ENCODE assay signal across 9 cellular contexts in the genomic region with DNA sequence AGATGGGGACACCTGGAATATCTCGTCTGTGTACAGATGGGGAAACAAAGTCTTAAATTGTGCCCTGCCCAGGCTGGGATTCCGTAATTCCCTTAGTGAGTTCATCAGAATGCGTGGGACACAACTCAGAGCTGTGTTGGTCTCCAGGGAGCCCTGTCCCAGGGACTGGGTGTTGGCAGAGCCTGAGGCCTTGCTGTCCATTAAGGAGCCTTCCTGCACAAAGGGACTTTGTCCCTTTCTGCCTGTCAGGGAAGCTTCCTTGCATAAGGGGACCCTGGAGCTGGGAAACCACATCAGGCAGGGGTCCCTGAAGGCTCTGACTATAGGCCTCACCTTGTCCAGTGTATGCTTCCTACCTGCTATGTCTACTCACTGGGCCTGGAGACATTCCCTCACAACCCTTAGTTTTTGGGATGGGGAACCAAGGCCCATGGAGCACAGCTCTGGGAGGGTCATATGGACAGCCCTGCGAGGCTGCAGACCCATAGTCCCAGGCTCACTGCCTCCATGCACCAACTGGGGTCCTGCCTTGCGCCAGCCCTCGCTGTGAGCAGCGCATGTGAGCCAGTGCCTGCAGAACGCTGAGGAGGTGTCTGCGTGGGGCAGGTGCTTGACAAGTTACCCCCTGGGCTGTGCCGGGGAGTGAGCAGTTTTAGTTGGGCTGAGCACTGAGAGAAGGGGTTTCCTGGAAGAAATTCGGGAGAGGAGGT. TPM values are rescaled to one million over a fixed set of nuclear protein-coding genes. Genes with fewer than 3 reads are reported as not detected.
DNase-seq lines count a peak whose midpoint lies in the region; ATAC-seq and TF ChIP-seq lines count a peak whose summit lies in the region.
"Had no signal": no experiment of that assay in that cellular context is flagged by ENCODE, and none has a peak within 500 bp of the region (broad histone marks: within the 10 kb centered on the region; RNA-seq: fewer than 3 reads in every experiment).

No MANE protein-coding gene starts in this region.

- no peaks in the 10 kb centered on the region for H3K9me3 ChIP-seq in sigmoid colon

- 63 to 74% methylated on average over 11 of the region's 11 CpGs for WGBS in sigmoid colon, 2 donors

- TF ChIP-seq CTCF in GM12864 (IDR thresholded peaks at IDR 0.05; ENCODE audit: low read depth, low read length, missing control alignments) (no peak), sigmoid colon (IDR thresholded peaks at IDR 0.05) (no peak)

- no peak for DNase-seq in GM12864 (ENCODE audit: low read depth)
- peak; percentile 59 for DNase-seq in activated CD8-positive, alpha-beta memory T cell treated with anti-CD3 and anti-CD28 coated beads, Interleukin-2, amount 50 U/mL, for 48 hours
- peak; percentile 47 for DNase-seq in hepatic stellate cell (ENCODE audit: low spot score)
- peak; percentile 66 for DNase-seq in sigmoid colon
- DNase-seq in AG20443 (ENCODE audit: low spot score), result no peak
- no peak for DNase-seq in activated gamma-delta T cell treated with Interleukin-2 at 50 U/mL for 16 hours
- DNase-seq in SIG-M5 (lab: John Stamatoyannopoulos, UW), result no peak

- H3K4me3 ChIP-seq in GM12864 (ENCODE audit: low read depth, low read length), result peak overlapping the region; percentile 87; the same call in 1 of the 2 replicates
- H3K4me3 ChIP-seq in sigmoid colon, result peak overlapping the region in 3 of 4 donors; percentile 88 to 100 (median 96)

- peaks cover 0 to 56% (median 48%) of the 10 kb centered on the region in 4 donors for H3K4me1 ChIP-seq in sigmoid colon

- intact Hi-C loops in sigmoid colon (cut with DNase I), result loop anchor here (2.0 to 10.0 kb wide), 3 partner anchors 37 to 355 kb away; partner anchors contain the start of genes BICD2, FAM120A, FAM120AOS and NINJ1

- H3K36me3 ChIP-seq in sigmoid colon, result no peaks in the 10 kb centered on the region

- ATAC-seq in HG03432 (IDR thresholded peaks at IDR 0.05; ENCODE audit: unreplicated experiment), result no peak

- no peak for TF ChIP-seq POLR2A in sigmoid colon (IDR thresholded peaks at IDR 0.05)

- TF ChIP-seq EP300 in sigmoid colon (IDR thresholded peaks at IDR 0.05), result no peak

- H3K27me3 ChIP-seq in sigmoid colon, result no peaks in the 10 kb centered on the region

- H3K27ac ChIP-seq in sigmoid colon, result peak overlapping the region; percentile 94 to 99 (median 98)

RNA-seq across cellular contexts. Expression of gene CARD19, which starts 1.6 kb away (rescaled TPM):
- 10 to 100 TPM; 51.2 to 88.4 (median 85.0) TPM for total RNA-seq in sigmoid colon
- polyA plus RNA-seq in sigmoid colon, result 10 to 100 TPM; 56.8 to 87.2 (median 66.1) TPM

RNA-seq across cellular contexts. Expression of gene NINJ1, which starts 36.4 kb away (rescaled TPM):
- total RNA-seq in sigmoid colon, result 100 to 1,000 TPM in 1 of 4 donors, 10 to 100 TPM in 3; 56.5 to 116 (median 69.6) TPM
- polyA plus RNA-seq in sigmoid colon, result 10 to 100 TPM; 28.9 to 58.7 (median 53.5) TPM

RNA-seq across cellular contexts. Expression of gene SUSD3, which starts 39.1 kb away (rescaled TPM):
- 1 to 10 TPM; 1.9 to 7.2 (median 4.7) TPM for total RNA-seq in sigmoid colon
- 10 to 100 TPM in 1 of 3 donors, under 1 TPM in 1, not detected in 1; 0.92 to 15.2 TPM for polyA plus RNA-seq in sigmoid colon
- total RNA-seq: glomerular endothelial cell had no signal

Comparison
In these comparisons a context has a peak if more than half of its experiments do, and no peak if none do; other contexts are left out.
1. DNase-seq: peak in activated CD8-positive, alpha-beta memory T cell treated with anti-CD3 and anti-CD28 coated beads, Interleukin-2, amount 50 U/mL, for 48 hours (single experiment), hepatic stellate cell (single experiment) and sigmoid colon (single experiment); none in GM12864 (single experiment), AG20443 (single experiment), activated gamma-delta T cell treated with Interleukin-2 at 50 U/mL for 16 hours (single experiment) and SIG-M5 (single experiment).